Comparison of ENCODE assay signal across 8 cellular contexts in genomic region chr19:10251792-10252694, GRCh38.
DNase-seq lines count a peak whose midpoint lies in the region; ATAC-seq, FAIRE-seq and TF ChIP-seq lines count a peak whose summit lies in the region.

MRPL4 (plus strand) TSS chr19:10252214; CDS start chr19:10252254, 40 bp downstream.

- peaks cover 26% of the 10 kb centered on the region for H3K36me3 Mint-ChIP-seq in central memory CD8-positive, alpha-beta T cell (ENCODE audit: insufficient read depth)

- no peaks in the 10 kb centered on the region for H3K9me3 Mint-ChIP-seq in central memory CD8-positive, alpha-beta T cell

- peak within 1 kb of the TSS; percentile 97 for H3K4me3 Mint-ChIP-seq in central memory CD8-positive, alpha-beta T cell

- ATAC-seq in GM19025 (IDR thresholded peaks at IDR 0.05; ENCODE audit: low read depth, unreplicated experiment) = peak; percentile 82
- ATAC-seq in HG03342 (IDR thresholded peaks at IDR 0.05; ENCODE audit: unreplicated experiment) = peak; percentile 83
- ATAC-seq in central memory CD8-positive, alpha-beta T cell (replicated peaks; ENCODE audit: extremely low read depth, poor library complexity, severe bottlenecking) = peak; percentile 98

- H3K4me1 Mint-ChIP-seq in central memory CD8-positive, alpha-beta T cell = peaks cover 7% of the 10 kb centered on the region

- DNase-seq in AG09309 (ENCODE audit: low read depth) (peak; percentile 94), NCI-H446 (lab: John Stamatoyannopoulos, UW) (peak; percentile 96 to 99)
- DNase-seq in activated CD4-positive, CD25-positive, alpha-beta regulatory T cell treated with anti-CD3 and anti-CD28 coated beads, Interleukin-2, amount 50 U/mL, for 16 hours (ENCODE audit: low read depth, low spot score) = peak; percentile 97
- peak; percentile 89 to 96 for DNase-seq in central memory CD8-positive, alpha-beta T cell (ENCODE audit: low spot score in 2 of 2)
- peak; percentile 91 for DNase-seq in stimulated activated CD4-positive, alpha-beta T cell treated with anti-CD3 and anti-CD28 coated beads, Interleukin-12 subunit alpha, Interleukin-12 subunit beta, amount 100 ng/mL, for 4 hours

- no peak for TF ChIP-seq CTCF in AG09309 (IDR thresholded peaks at IDR 0.05; ENCODE audit: control insufficient read depth, insufficient read depth, low read depth, low read length, missing control alignments)

- no peaks in the 10 kb centered on the region for H3K27me3 Mint-ChIP-seq in central memory CD8-positive, alpha-beta T cell

- peak within 1 kb of the TSS; percentile 97 for H3K27ac Mint-ChIP-seq in central memory CD8-positive, alpha-beta T cell (ENCODE audit: low read depth)

- peak; percentile 96 for FAIRE-seq in islet of Langerhans (lab: Jason Lieb, UNC)

- peak within 1 kb of the TSS; percentile 91 for H3K4me3 ChIP-seq in AG09309 (ENCODE audit: control insufficient read depth, low read depth, low read length)

Comparison
In these comparisons a context has a peak if more than half of its experiments do, and no peak if none do; other contexts are left out.
1. Peak in every context shown above with its lines: DNase-seq, ATAC-seq and H3K4me3 ChIP-seq.